ENCODE assay signal across 21 cellular contexts in genomic region chr10:15395912-15396311, GRCh38. TPM values are rescaled to one million over a fixed set of nuclear protein-coding genes. Genes with fewer than 3 reads are reported as not detected.
"Had no signal": no experiment of that assay in that cellular context is flagged by ENCODE, and none has a peak within 500 bp of the region (broad histone marks: within the 10 kb centered on the region; RNA-seq: fewer than 3 reads in every experiment).

No MANE protein-coding gene starts in this region.

- FAIRE-seq: K562 had no signal

- ATAC-seq: K562 had no signal

- H3K4me1 Mint-ChIP-seq: IgD-negative memory B cell had no signal

- H3K36me3 ChIP-seq: SJSA1 had no signal

- H3K4me3 ChIP-seq: K562, SJSA1, SK-N-MC had no signal

- H3K27ac ChIP-seq: KMS-11, SJSA1, SK-N-MC had no signal

- H3K4me1 ChIP-seq: SJSA1 had no signal

- H3K27me3 ChIP-seq: SJSA1 had no signal

- H3K27ac Mint-ChIP-seq: IgD-negative memory B cell had no signal

- H3K9me3 ChIP-seq: SJSA1 had no signal

- DNase-seq: Kasumi-1, MM.1S, NCI-H1092 treated with DMSO at 0.1 percent for 48 hours, NCI-H1436, NCI-H187, NCI-H2029, NCI-H2081 treated with DMSO at 0.1 percent for 48 hours, NCI-H2171, NCI-H226, NCI-H510A, NCI-H524 treated with DMSO at 0.1 percent for 48 hours, NCI-H774, Right ventricle myocardium superior, RPMI8226, SIG-M5 had no signal

- H3K4me3 Mint-ChIP-seq: IgD-negative memory B cell had no signal

- H3K4me2 ChIP-seq: KMS-11 had no signal

- H3K9ac ChIP-seq: KMS-11 had no signal

RNA-seq across cellular contexts. Expression of gene FAM171A1, which starts 24.8 kb away (rescaled TPM):
- total RNA-seq: HT-29 had no signal
